In the genomic region with DNA sequence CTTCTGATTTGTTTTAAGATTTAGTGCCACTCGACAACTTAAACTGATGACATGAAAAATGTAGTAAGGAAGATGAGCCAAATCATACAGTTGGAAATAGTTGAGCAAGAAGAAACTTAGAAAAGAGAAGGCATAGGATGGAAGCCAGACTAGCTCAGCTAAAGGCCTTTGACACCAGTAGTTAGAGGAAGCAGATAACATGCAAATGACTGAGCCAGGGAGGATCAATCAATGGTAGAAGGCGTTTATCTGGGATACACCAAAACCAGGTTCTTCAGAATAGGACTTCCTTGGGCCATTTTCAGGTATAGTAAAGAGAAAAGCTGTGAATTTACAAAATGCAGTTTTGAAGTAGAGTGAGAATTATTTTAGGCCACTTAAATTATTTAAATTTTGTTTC, we compare ENCODE assay signal across 18 cellular contexts.
"Had no signal": no experiment of that assay in that cellular context is flagged by ENCODE, and none has a peak within 500 bp of the region (broad histone marks: within the 10 kb centered on the region; RNA-seq: fewer than 3 reads in every experiment).

No MANE protein-coding gene starts in this region.

- H3K4me3 ChIP-seq: adrenal gland, cardiac muscle cell, skin epidermis, tibial nerve, uterus had no signal

- H3K9me3 ChIP-seq: adrenal gland, tibial nerve, uterus had no signal

- ATAC-seq: activated CD8-positive, alpha-beta T cell treated with anti-CD3 and anti-CD28 coated beads for 36 hours; naive thymus-derived CD8-positive, alpha-beta T cell had no signal

- DNase-seq: activated CD4-positive, alpha-beta T cell treated with anti-CD3 and anti-CD28 coated beads for 48 hours; activated CD8-positive, alpha-beta memory T cell treated with anti-CD3 and anti-CD28 coated beads, Interleukin-2, amount 50 U/mL, for 4 hours; activated CD8-positive, alpha-beta T cell treated with anti-CD3 and anti-CD28 coated beads for 36 hours; activated effector memory CD4-positive, alpha-beta T cell treated with anti-CD3 and anti-CD28 coated beads, Interleukin-2, amount 50 U/mL, for 16 hours; activated T-cell treated with anti-CD3 and anti-CD28 coated beads, Interleukin-2, amount 50 U/mL, for 48 hours; adrenal gland; erythroblast; islet precursor cell; naive thymus-derived CD8-positive, alpha-beta T cell; posterior cingulate gyrus; stimulated activated CD4-positive, alpha-beta T cell treated with anti-CD3 and anti-CD28 coated beads, Interleukin-4, amount 100 ng/mL, for 24 hours; stimulated activated naive CD4-positive, alpha-beta T cell treated with Interleukin-2 at 50 U/mL for 16 hours; substantia nigra; T1000; uterus had no signal

- H3K27ac ChIP-seq: adrenal gland, cardiac muscle cell, skin epidermis, tibial nerve, uterus had no signal

- H3K27me3 ChIP-seq: adrenal gland, tibial nerve, uterus had no signal

- H3K36me3 ChIP-seq: adrenal gland, cardiac muscle cell, tibial nerve, uterus had no signal
